ENCODE assay signal across 10 cellular contexts in genomic region chr16:50467559-50467942, GRCh38.
DNase-seq lines count a peak whose midpoint lies in the region; ATAC-seq and TF ChIP-seq lines count a peak whose summit lies in the region.
"Had no signal": no experiment of that assay in that cellular context is flagged by ENCODE, and none has a peak within 500 bp of the region (broad histone marks: within the 10 kb centered on the region; RNA-seq: fewer than 3 reads in every experiment).

No MANE protein-coding gene starts in this region.

- no peaks in the 10 kb centered on the region for H4K20me1 ChIP-seq in fibroblast of lung (ENCODE audit: control insufficient read depth, extremely low read depth, insufficient read depth, low read length)

- ATAC-seq in psoas muscle (no peak), GM21576 (IDR thresholded peaks at IDR 0.05; ENCODE audit: unreplicated experiment) (no peak)

- H3K9me3 ChIP-seq in ES-I3 (ENCODE audit: control insufficient read depth, insufficient read depth, low read length) (no peaks in the 10 kb centered on the region), HUES64 (ENCODE audit: insufficient read depth, low read depth, low read length) (no peaks in the 10 kb centered on the region), fibroblast of lung (ENCODE audit: control insufficient read depth, insufficient read depth, low read depth, low read length) (no peaks in the 10 kb centered on the region), psoas muscle (peaks cover 3% of the 10 kb centered on the region)

- H3K4me1 ChIP-seq in ES-I3 (ENCODE audit: insufficient read depth, low read length) (peaks cover 12% of the 10 kb centered on the region), HUES64 (ENCODE audit: insufficient read depth, low read length) (peaks cover 35% of the 10 kb centered on the region), fibroblast of lung (ENCODE audit: control insufficient read depth, extremely low read depth, insufficient read depth, low read length) (no peaks in the 10 kb centered on the region), psoas muscle (no peaks in the 10 kb centered on the region)

- peak overlapping the region; percentile 36; the same call in 1 of the 2 replicates for H3K9ac ChIP-seq in ES-I3 (ENCODE audit: low read depth, low read length)
- H3K9ac ChIP-seq in HUES64 (ENCODE audit: low read depth, low read length): 0 out of 2 replicates have a peak overlapping the region, but pooled peaks have one; percentile 3
- no peak overlapping the region for H3K9ac ChIP-seq in fibroblast of lung (ENCODE audit: insufficient read depth, low read length)

- TF ChIP-seq CTCF in fibroblast of lung (conservative IDR thresholded peaks at IDR 0.05 in 1 of 2, IDR thresholded peaks at IDR 0.05 in 1 of 2; ENCODE audit: low read depth in 1 of 2, low read length in 2 of 2) (no peak), psoas muscle (IDR thresholded peaks at IDR 0.05) (no peak)

- 40% methylated on average over 13 of the region's 13 CpGs for WGBS in HUES64
- WGBS in psoas muscle, 3 donors: 40 to 50% (median 42%) methylated on average over 13 of the region's 13 CpGs

- H2AFZ ChIP-seq in fibroblast of lung (ENCODE audit: low read length): no peak overlapping the region

- peak overlapping the region; percentile 29 for H3K4me3 ChIP-seq in HUES64 (ENCODE audit: low read length)
- no peak overlapping the region for H3K4me3 ChIP-seq in fibroblast of lung (replicated peaks in 1 of 4; ENCODE audit: control extremely low read depth in 1 of 4, insufficient read depth in 1 of 4, low read depth in 3 of 4, low read length in 4 of 4)
- peak overlapping the region; percentile 46 for H3K4me3 ChIP-seq in psoas muscle

- H3K4me2 ChIP-seq in fibroblast of lung (ENCODE audit: extremely low read depth, insufficient read depth, low read length): peak overlapping the region; percentile 25

- DNase-seq in fibroblast of lung (ENCODE audit: low read depth in 2 of 2) (no peak), psoas muscle (no peak), AG08396 (ENCODE audit: low spot score) (no peak), CD1c-positive myeloid dendritic cell (ENCODE audit: extremely low spot score) (no peak), SKM-1 treated with dmso at 0.1 percent for 144 hours (lab: John Stamatoyannopoulos, UW; ENCODE audit: unreplicated experiment) (no peak)
- DNase-seq: activated gamma-delta T cell treated with Interleukin-2 at 50 U/mL for 16 hours, Karpas-422 had no signal

- H3K27ac ChIP-seq in HUES64 (ENCODE audit: low read depth, low read length) (no peak overlapping the region), fibroblast of lung (ENCODE audit: insufficient read depth, low read length) (no peak overlapping the region), psoas muscle (no peak overlapping the region)

- intact Hi-C loops in psoas muscle (cut with DNase I): no loop called here

- no peaks in the 10 kb centered on the region for H3K79me2 ChIP-seq in fibroblast of lung (ENCODE audit: control insufficient read depth, insufficient read depth, low read length)

- H3K27me3 ChIP-seq in HUES64 (ENCODE audit: insufficient read depth, low read length) (peaks cover 46% of the 10 kb centered on the region), fibroblast of lung (ENCODE audit: control insufficient read depth, insufficient read depth, low read length) (peaks cover 9% of the 10 kb centered on the region), psoas muscle (ENCODE audit: insufficient read depth in 3 of 3, low read length in 2 of 3) (peaks cover 0 to 47% (median 6%) of the 10 kb centered on the region in 3 donors)

- H3K36me3 ChIP-seq in ES-I3 (ENCODE audit: insufficient read depth, low read length) (no peaks in the 10 kb centered on the region), HUES64 (ENCODE audit: insufficient read depth, low read length) (no peaks in the 10 kb centered on the region), fibroblast of lung (ENCODE audit: control insufficient read depth, insufficient read depth, low read length) (no peaks in the 10 kb centered on the region), psoas muscle (ENCODE audit: insufficient read depth in 1 of 2, low read depth in 1 of 2) (no peaks in the 10 kb centered on the region)

Comparison
In these comparisons a context has a peak if more than half of its experiments do, and no peak if none do; other contexts are left out.
1. H3K4me3 ChIP-seq: peak in HUES64 (single experiment) and psoas muscle (single experiment); none in fibroblast of lung (0 of 4).